ENCODE assay signal across 27 cellular contexts in genomic region chr1:84013708-84014107, GRCh38.
"Had no signal": no experiment of that assay in that cellular context is flagged by ENCODE, and none has a peak within 500 bp of the region (broad histone marks: within the 10 kb centered on the region; RNA-seq: fewer than 3 reads in every experiment).

No MANE protein-coding gene starts in this region.

- H3K36me3 ChIP-seq: stomach, suprapubic skin, thoracic aorta, thyroid gland, tibial artery, tibial nerve, transverse colon, upper lobe of left lung, upper lobe of right lung, uterus, vagina had no signal

- ATAC-seq: stimulated activated effector memory CD8-positive, alpha-beta T cell treated with anti-CD3 and anti-CD28 coated beads, Interleukin-12 subunit alpha, Interleukin-12 subunit beta, amount 100 ng/mL, for 72 hours; stimulated activated memory B cell treated with anti-CD40 and anti-IgM and Interleukin-4, amounts not matched to agents 10 μg/mL and 1 μg/mL and 100 μg/mL, for 72 hours; stimulated activated naive B cell treated with anti-CD40 and anti-IgM and Interleukin-4, amounts not matched to agents 10 μg/mL and 1 μg/mL and 100 μg/mL, for 72 hours; stimulated activated naive CD8-positive, alpha-beta T cell treated with anti-CD3 and anti-CD28 coated beads, Interleukin-15, amount 100 ng/mL, for 72 hours; stimulated activated naive CD8-positive, alpha-beta T cell treated with anti-CD3 and anti-CD28 coated beads, Interleukin-15, Interleukin-2, amounts not matched to agents 100 U/mL and 50 U/mL, for 24 hours; upper lobe of right lung had no signal

- H3K27ac ChIP-seq: stomach, suprapubic skin, testis, thoracic aorta, thyroid gland, tibial artery, tibial nerve, transverse colon, upper lobe of left lung, upper lobe of right lung, uterus, vagina had no signal

- DNase-seq: stimulated activated CD4-positive, alpha-beta T cell treated with anti-CD3 and anti-CD28 coated beads, Interleukin-2, amount 100 ng/mL, for 48 hours; stimulated activated CD4-positive, alpha-beta T cell treated with anti-CD3 and anti-CD28 coated beads, Interleukin-4, amount 100 ng/mL, for 1 hour; stimulated activated CD4-positive, alpha-beta T cell treated with anti-CD3 and anti-CD28 coated beads, Interleukin-4, amount 100 ng/mL, for 24 hours; stimulated activated CD4-positive, alpha-beta T cell treated with anti-CD3 and anti-CD28 coated beads, Interleukin-4, amount 100 ng/mL, for 4 hours; stimulated activated CD8-positive, alpha-beta memory T cell treated with anti-CD3 and anti-CD28 coated beads, Interleukin-4, amount 100 ng/mL, for 48 hours; stimulated activated naive B cell treated with anti-CD40 and anti-IgM and Interleukin-4, amounts not matched to agents 10 μg/mL and 1 μg/mL and 100 μg/mL, for 72 hours; stimulated activated naive CD4-positive, alpha-beta T cell; stimulated activated naive CD4-positive, alpha-beta T cell treated with Interleukin-2 at 50 U/mL for 16 hours; stimulated activated naive CD8-positive, alpha-beta T cell treated with anti-CD3 and anti-CD28 coated beads, Interleukin-15, amount 100 ng/mL, for 72 hours; stimulated activated naive CD8-positive, alpha-beta T cell treated with anti-CD3 and anti-CD28 coated beads, Interleukin-15, Interleukin-2, amounts not matched to agents 100 U/mL and 50 U/mL, for 24 hours; stomach; substantia nigra; testis; thyroid gland; tibial artery; transverse colon; trophoblast cell; upper lobe of left lung; upper lobe of right lung; uterus had no signal

- FAIRE-seq: urothelium cell line had no signal

- H3K27me3 ChIP-seq: stomach, suprapubic skin, testis, thyroid gland, tibial artery, tibial nerve, transverse colon, upper lobe of left lung, upper lobe of right lung, uterus, vagina had no signal

- H3K4me3 ChIP-seq: stomach, suprapubic skin, testis, thoracic aorta, thyroid gland, tibial artery, tibial nerve, transverse colon, upper lobe of left lung, upper lobe of right lung, uterus, vagina had no signal

- H3K9me3 ChIP-seq: stomach, suprapubic skin, testis, thoracic aorta, thyroid gland, tibial artery, tibial nerve, transverse colon, upper lobe of left lung, upper lobe of right lung, uterus, vagina had no signal

- H3K4me1 ChIP-seq: stomach, suprapubic skin, testis, thyroid gland, tibial artery, tibial nerve, transverse colon, upper lobe of left lung, upper lobe of right lung, uterus, vagina had no signal
